In genomic region chr5:134152173-134152832, GRCh38 we compare ENCODE assay signal across 8 cellular contexts. TPM values are rescaled to one million over a fixed set of nuclear protein-coding genes. Genes with fewer than 3 reads are reported as not detected.
DNase-seq lines count a peak whose midpoint lies in the region; ATAC-seq and TF ChIP-seq lines count a peak whose summit lies in the region.
"Not testable (repeated sequence)": the region's sequence is repeated elsewhere in the genome, so short reads cannot be mapped to it uniquely, and the experiment has no call there.

No MANE protein-coding gene starts in this region.

- not testable (repeated sequence) for DNase-seq in CD4-positive, CD25-positive, alpha-beta regulatory T cell; T-helper 17 cell; activated T-cell treated with anti-CD3 and anti-CD28 coated beads, Interleukin-2, amount 50 U/mL, for 72 hours; activated naive CD8-positive, alpha-beta T cell treated with anti-CD3 and anti-CD28 coated beads, Interleukin-2, amount 10 ng/mL, durations not matched to agents 7 days and 5 days; central memory CD8-positive, alpha-beta T cell (ENCODE audit: low spot score in 2 of 2); immature natural killer cell; natural killer cell; stimulated activated naive B cell treated with anti-CD40 and anti-IgM and Interleukin-4, amounts not matched to agents 10 μg/mL and 1 μg/mL and 100 μg/mL, for 72 hours

- H3K27ac Mint-ChIP-seq in CD4-positive, CD25-positive, alpha-beta regulatory T cell: peak overlapping the region; percentile 71 to 90 (median 84)
- H3K27ac Mint-ChIP-seq in T-helper 17 cell (peak overlapping the region; percentile 82), immature natural killer cell (peak overlapping the region in 4 of 6 donors; percentile 46 to 74 (median 65)), natural killer cell (peak overlapping the region; percentile 19 to 77)
- H3K27ac Mint-ChIP-seq in activated T-cell treated with anti-CD3 and anti-CD28 coated beads, Interleukin-2, amount 50 U/mL, for 72 hours: peak overlapping the region; percentile 18
- peak overlapping the region; percentile 35 for H3K27ac Mint-ChIP-seq in activated naive CD8-positive, alpha-beta T cell treated with anti-CD3 and anti-CD28 coated beads, Interleukin-2, amount 10 ng/mL, durations not matched to agents 7 days and 5 days
- H3K27ac Mint-ChIP-seq in central memory CD8-positive, alpha-beta T cell (ENCODE audit: low read depth): peak overlapping the region; percentile 80
- peak overlapping the region; percentile 75 for H3K27ac Mint-ChIP-seq in stimulated activated naive B cell treated with anti-CD40 and anti-IgM and Interleukin-4, amounts not matched to agents 10 μg/mL and 1 μg/mL and 100 μg/mL, for 72 hours

- H3K36me3 Mint-ChIP-seq in CD4-positive, CD25-positive, alpha-beta regulatory T cell: peaks cover 48% of the 10 kb centered on the region
- H3K36me3 Mint-ChIP-seq in T-helper 17 cell (ENCODE audit: low read depth); natural killer cell: not testable (repeated sequence)
- H3K36me3 Mint-ChIP-seq in activated T-cell treated with anti-CD3 and anti-CD28 coated beads, Interleukin-2, amount 50 U/mL, for 72 hours (ENCODE audit: insufficient read depth in 2 of 2): peaks cover 2 to 20% of the 10 kb centered on the region in 2 donors
- H3K36me3 Mint-ChIP-seq in activated naive CD8-positive, alpha-beta T cell treated with anti-CD3 and anti-CD28 coated beads, Interleukin-2, amount 10 ng/mL, durations not matched to agents 7 days and 5 days: peaks cover 36% of the 10 kb centered on the region
- H3K36me3 Mint-ChIP-seq in central memory CD8-positive, alpha-beta T cell (ENCODE audit: insufficient read depth): peaks cover 78% of the 10 kb centered on the region
- peaks cover 3 to 32% (median 27%) of the 10 kb centered on the region in 3 donors for H3K36me3 Mint-ChIP-seq in immature natural killer cell
- H3K36me3 Mint-ChIP-seq in stimulated activated naive B cell treated with anti-CD40 and anti-IgM and Interleukin-4, amounts not matched to agents 10 μg/mL and 1 μg/mL and 100 μg/mL, for 72 hours: peaks cover 29 to 59% of the 10 kb centered on the region in 2 donors

- not testable (repeated sequence) for H3K9me3 Mint-ChIP-seq in CD4-positive, CD25-positive, alpha-beta regulatory T cell; activated T-cell treated with anti-CD3 and anti-CD28 coated beads, Interleukin-2, amount 50 U/mL, for 72 hours; activated naive CD8-positive, alpha-beta T cell treated with anti-CD3 and anti-CD28 coated beads, Interleukin-2, amount 10 ng/mL, durations not matched to agents 7 days and 5 days; central memory CD8-positive, alpha-beta T cell; immature natural killer cell; natural killer cell; stimulated activated naive B cell treated with anti-CD40 and anti-IgM and Interleukin-4, amounts not matched to agents 10 μg/mL and 1 μg/mL and 100 μg/mL, for 72 hours

- peaks cover 22 to 76% (median 48%) of the 10 kb centered on the region in 4 donors for H3K4me1 Mint-ChIP-seq in CD4-positive, CD25-positive, alpha-beta regulatory T cell
- H3K4me1 Mint-ChIP-seq in T-helper 17 cell: peaks cover 36% of the 10 kb centered on the region
- H3K4me1 Mint-ChIP-seq in activated T-cell treated with anti-CD3 and anti-CD28 coated beads, Interleukin-2, amount 50 U/mL, for 72 hours (ENCODE audit: low read depth): peaks cover 61% of the 10 kb centered on the region
- peaks cover 25% of the 10 kb centered on the region for H3K4me1 Mint-ChIP-seq in activated naive CD8-positive, alpha-beta T cell treated with anti-CD3 and anti-CD28 coated beads, Interleukin-2, amount 10 ng/mL, durations not matched to agents 7 days and 5 days
- peaks cover 55% of the 10 kb centered on the region for H3K4me1 Mint-ChIP-seq in central memory CD8-positive, alpha-beta T cell
- peaks cover 14 to 43% of the 10 kb centered on the region in 2 donors for H3K4me1 Mint-ChIP-seq in immature natural killer cell
- peaks cover 22 to 27% of the 10 kb centered on the region in 2 donors for H3K4me1 Mint-ChIP-seq in natural killer cell
- not testable (repeated sequence) for H3K4me1 Mint-ChIP-seq in stimulated activated naive B cell treated with anti-CD40 and anti-IgM and Interleukin-4, amounts not matched to agents 10 μg/mL and 1 μg/mL and 100 μg/mL, for 72 hours

- peak overlapping the region; percentile 60 for H3K27ac ChIP-seq in CD4-positive, CD25-positive, alpha-beta regulatory T cell (ENCODE audit: insufficient read depth, low read length, poor library complexity, severe bottlenecking)

- H3K27me3 ChIP-seq in CD4-positive, CD25-positive, alpha-beta regulatory T cell (ENCODE audit: control insufficient read depth, insufficient read depth, low read length): not testable (repeated sequence)

- peaks cover 74% of the 10 kb centered on the region for H3K36me3 ChIP-seq in CD4-positive, CD25-positive, alpha-beta regulatory T cell (ENCODE audit: control insufficient read depth, insufficient read depth, low read length)

- H3K9me3 ChIP-seq in CD4-positive, CD25-positive, alpha-beta regulatory T cell (ENCODE audit: control insufficient read depth in 2 of 2, low read length in 2 of 2); T-helper 17 cell (ENCODE audit: control insufficient read depth, low read length, poor library complexity, severe bottlenecking): not testable (repeated sequence)

- POLR2A ChIA-PET in activated naive CD8-positive, alpha-beta T cell treated with anti-CD3 and anti-CD28 coated beads, Interleukin-2, amount 10 ng/mL, durations not matched to agents 7 days and 5 days (lab: Charles Lee): interaction anchor here (1.1 to 4.6 kb wide), 2 partner anchors 24 to 33 kb away, joined by 3 to 33 read pairs; partner anchors contain the start of gene SKP1

- intact Hi-C loops in natural killer cell (cut with micrococcal nuclease): not testable (repeated sequence)

- not testable (repeated sequence) for H3K27me3 Mint-ChIP-seq in CD4-positive, CD25-positive, alpha-beta regulatory T cell; T-helper 17 cell; activated T-cell treated with anti-CD3 and anti-CD28 coated beads, Interleukin-2, amount 50 U/mL, for 72 hours (ENCODE audit: low read depth); activated naive CD8-positive, alpha-beta T cell treated with anti-CD3 and anti-CD28 coated beads, Interleukin-2, amount 10 ng/mL, durations not matched to agents 7 days and 5 days; central memory CD8-positive, alpha-beta T cell; immature natural killer cell (ENCODE audit: low read depth in 3 of 3); natural killer cell (ENCODE audit: low read depth in 2 of 2); stimulated activated naive B cell treated with anti-CD40 and anti-IgM and Interleukin-4, amounts not matched to agents 10 μg/mL and 1 μg/mL and 100 μg/mL, for 72 hours

- TF ChIP-seq CTCF in natural killer cell (IDR thresholded peaks at IDR 0.05): not testable (repeated sequence)

- peaks cover 23% of the 10 kb centered on the region for H3K4me1 ChIP-seq in CD4-positive, CD25-positive, alpha-beta regulatory T cell (ENCODE audit: control insufficient read depth, insufficient read depth, low read length, poor library complexity, severe bottlenecking)

- H3K4me3 ChIP-seq in CD4-positive, CD25-positive, alpha-beta regulatory T cell (ENCODE audit: low read depth, low read length): not testable (repeated sequence)

- peak overlapping the region in 2 of 4 donors; percentile 36 for H3K4me3 Mint-ChIP-seq in CD4-positive, CD25-positive, alpha-beta regulatory T cell
- peak overlapping the region; percentile 52 for H3K4me3 Mint-ChIP-seq in T-helper 17 cell
- not testable (repeated sequence) for H3K4me3 Mint-ChIP-seq in activated T-cell treated with anti-CD3 and anti-CD28 coated beads, Interleukin-2, amount 50 U/mL, for 72 hours; activated naive CD8-positive, alpha-beta T cell treated with anti-CD3 and anti-CD28 coated beads, Interleukin-2, amount 10 ng/mL, durations not matched to agents 7 days and 5 days; central memory CD8-positive, alpha-beta T cell; immature natural killer cell; stimulated activated naive B cell treated with anti-CD40 and anti-IgM and Interleukin-4, amounts not matched to agents 10 μg/mL and 1 μg/mL and 100 μg/mL, for 72 hours
- H3K4me3 Mint-ChIP-seq in natural killer cell: peak overlapping the region; percentile 18

- ATAC-seq in CD4-positive, CD25-positive, alpha-beta regulatory T cell (ENCODE audit: low read depth in 2 of 2); T-helper 17 cell; activated T-cell treated with anti-CD3 and anti-CD28 coated beads, Interleukin-2, amount 50 U/mL, for 72 hours (replicated peaks in 1 of 2); activated naive CD8-positive, alpha-beta T cell treated with anti-CD3 and anti-CD28 coated beads, Interleukin-2, amount 10 ng/mL, durations not matched to agents 7 days and 5 days (ENCODE audit: low read depth); central memory CD8-positive, alpha-beta T cell (replicated peaks; ENCODE audit: extremely low read depth, poor library complexity, severe bottlenecking); natural killer cell; stimulated activated naive B cell treated with anti-CD40 and anti-IgM and Interleukin-4, amounts not matched to agents 10 μg/mL and 1 μg/mL and 100 μg/mL, for 72 hours (replicated peaks): not testable (repeated sequence)

RNA-seq across cellular contexts. Expression of gene SKP1, which starts 24.4 kb away (rescaled TPM):
- 310 TPM for total RNA-seq in CD4-positive, CD25-positive, alpha-beta regulatory T cell
- polyA plus RNA-seq in CD4-positive, CD25-positive, alpha-beta regulatory T cell: 1,000 to 10,000 TPM; 1,181 to 1,272 (median 1,236) TPM
- total RNA-seq in T-helper 17 cell: 100 to 1,000 TPM; 284 to 339 TPM
- 100 to 1,000 TPM; 201 to 238 TPM for total RNA-seq in activated T-cell treated with anti-CD3 and anti-CD28 coated beads, Interleukin-2, amount 50 U/mL, for 72 hours
- total RNA-seq in activated naive CD8-positive, alpha-beta T cell treated with anti-CD3 and anti-CD28 coated beads, Interleukin-2, amount 10 ng/mL, durations not matched to agents 7 days and 5 days: 100 to 1,000 TPM; 193 to 206 TPM
- 1,000 to 10,000 TPM in 2 of 3 donors, 100 to 1,000 TPM in 1; 955 to 1,349 (median 1,131) TPM for polyA plus RNA-seq in immature natural killer cell
- 100 to 1,000 TPM; 301 to 338 (median 315) TPM for total RNA-seq in natural killer cell

RNA-seq across cellular contexts. Expression of gene TCF7, which starts 37.8 kb away (rescaled TPM):
- 234 TPM for total RNA-seq in CD4-positive, CD25-positive, alpha-beta regulatory T cell
- polyA plus RNA-seq in CD4-positive, CD25-positive, alpha-beta regulatory T cell: 100 to 1,000 TPM in 1 of 4 donors, 10 to 100 TPM in 3; 55.4 to 118 (median 79.9) TPM
- 100 to 1,000 TPM; 308 to 405 TPM for total RNA-seq in T-helper 17 cell
- total RNA-seq in activated T-cell treated with anti-CD3 and anti-CD28 coated beads, Interleukin-2, amount 50 U/mL, for 72 hours: 100 to 1,000 TPM; 142 to 265 TPM
- total RNA-seq in activated naive CD8-positive, alpha-beta T cell treated with anti-CD3 and anti-CD28 coated beads, Interleukin-2, amount 10 ng/mL, durations not matched to agents 7 days and 5 days: 100 to 1,000 TPM; 283 to 315 TPM
- 10 to 100 TPM; 14.9 to 50.9 (median 38.2) TPM for polyA plus RNA-seq in immature natural killer cell
- total RNA-seq in natural killer cell: 100 to 1,000 TPM in 2 of 3 donors, 10 to 100 TPM in 1; 97.7 to 203 (median 158) TPM

Comparison
In these comparisons a context has a peak if more than half of its experiments do, and no peak if none do; other contexts are left out.
1. H3K27ac Mint-ChIP-seq: peak in every context shown above with its lines; median percentile 84 in CD4-positive, CD25-positive, alpha-beta regulatory T cell; 82 in T-helper 17 cell; 80 in central memory CD8-positive, alpha-beta T cell; 75 in stimulated activated naive B cell treated with anti-CD40 and anti-IgM and Interleukin-4, amounts not matched to agents 10 μg/mL and 1 μg/mL and 100 μg/mL, for 72 hours; 65 in immature natural killer cell; 48 in natural killer cell; 35 in activated naive CD8-positive, alpha-beta T cell treated with anti-CD3 and anti-CD28 coated beads, Interleukin-2, amount 10 ng/mL, durations not matched to agents 7 days and 5 days; 18 in activated T-cell treated with anti-CD3 and anti-CD28 coated beads, Interleukin-2, amount 50 U/mL, for 72 hours.